In the genomic region with DNA sequence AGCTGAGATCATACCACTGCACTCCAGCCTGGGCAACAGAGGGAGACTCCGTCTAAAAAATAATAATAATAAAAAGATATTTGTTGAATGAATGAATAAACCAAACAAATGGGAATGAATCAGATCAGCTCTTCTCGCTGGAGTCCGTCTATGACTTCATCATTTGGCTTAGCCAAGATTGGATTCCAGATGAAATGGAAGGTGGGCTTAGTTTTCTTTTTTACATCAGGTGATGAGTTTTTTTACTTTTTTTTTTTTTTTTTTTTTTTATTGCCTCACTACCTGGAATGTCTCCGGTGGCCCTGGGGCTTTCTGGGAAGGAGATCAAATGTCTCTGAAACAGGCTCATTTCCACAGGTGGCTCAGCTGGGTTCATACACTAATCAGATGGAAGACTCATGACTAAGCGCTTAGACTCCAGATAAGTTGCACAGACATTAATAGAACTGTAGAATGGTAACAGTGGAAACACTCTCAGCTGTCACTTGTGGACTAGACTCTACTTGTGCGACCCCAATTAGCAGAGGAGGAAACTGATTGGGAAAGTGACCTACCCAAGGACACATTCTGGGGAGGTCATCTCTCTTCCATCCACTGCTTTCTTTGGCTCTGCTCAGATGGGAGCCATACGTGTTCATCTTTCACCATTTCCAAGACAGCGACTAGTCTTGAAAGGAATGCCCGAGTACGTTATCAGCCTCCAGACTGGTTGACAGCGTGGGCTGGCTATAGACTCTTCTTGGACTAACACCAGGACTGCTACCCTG, we compare ENCODE assay signal across 24 cellular contexts. TPM values are rescaled to one million over a fixed set of nuclear protein-coding genes. Genes with fewer than 3 reads are reported as not detected.
A peak's percentile ranks its signal among the peaks of the same experiment; 100 is the strongest.
DNase-seq lines count a peak whose midpoint lies in the region; ATAC-seq, FAIRE-seq and TF ChIP-seq lines count a peak whose summit lies in the region.
"Had no signal": no experiment of that assay in that cellular context is flagged by ENCODE, and none has a peak within 500 bp of the region (broad histone marks: within the 10 kb centered on the region; RNA-seq: fewer than 3 reads in every experiment).

No MANE protein-coding gene starts in this region.

- in situ Hi-C loops in K562 (cut with MboI): no loop called here

- H3K9me1 ChIP-seq in K562 (ENCODE audit: control insufficient read depth, insufficient read depth, low read length) (no peaks in the 10 kb centered on the region), keratinocyte (ENCODE audit: control insufficient read depth, extremely low read depth, insufficient read depth, low read length) (no peaks in the 10 kb centered on the region)

- TF ChIP-seq CTCF in MCF 10A (IDR thresholded peaks at IDR 0.05; ENCODE audit: unreplicated experiment) (no peak), breast epithelium (IDR thresholded peaks at IDR 0.05) (no peak), K562 (IDR thresholded peaks at IDR 0.05 in 2 of 3, conservative IDR thresholded peaks at IDR 0.05 in 1 of 3; ENCODE audit: insufficient read depth in 2 of 3, low read depth in 1 of 3, low read length in 3 of 3) (no peak), keratinocyte (optimal IDR thresholded peaks at IDR 0.05 in 1 of 3, IDR thresholded peaks at IDR 0.05 in 1 of 3, conservative IDR thresholded peaks at IDR 0.05 in 1 of 3; ENCODE audit: extremely low read depth in 1 of 3, insufficient read depth in 2 of 3, low read length in 3 of 3) (no peak), sigmoid colon (IDR thresholded peaks at IDR 0.05) (no peak)

- TF ChIP-seq RAD21 in K562 (CRISPR knock-in tag; conservative IDR thresholded peaks at IDR 0.05 in 1 of 2, IDR thresholded peaks at IDR 0.05 in 1 of 2): no peak

- TF ChIP-seq EP300 in K562 (IDR thresholded peaks at IDR 0.05; ENCODE audit: low read length): no peak
- TF ChIP-seq EP300 in sigmoid colon (IDR thresholded peaks at IDR 0.05): no peak

- no peaks in the 10 kb centered on the region for H3K9me3 ChIP-seq in breast epithelium
- H3K9me3 ChIP-seq in K562 (replicated peaks; ENCODE audit: control insufficient read depth, insufficient read depth, low read depth, low read length): no peaks in the 10 kb centered on the region
- H3K9me3 ChIP-seq in keratinocyte (ENCODE audit: control insufficient read depth, low read depth, low read length): no peaks in the 10 kb centered on the region
- H3K9me3 ChIP-seq in sigmoid colon: no peaks in the 10 kb centered on the region
- H3K9me3 ChIP-seq: BLaER1 treated with 17β-estradiol and CSF1 and Interleukin-3, amounts not matched to agents 10 nM and 100 nM; esophagus muscularis mucosa; neutrophil had no signal

- H4K20me1 ChIP-seq in K562 (replicated peaks; ENCODE audit: control insufficient read depth, insufficient read depth, low read length) (no peaks in the 10 kb centered on the region; the same call in 1 of the 2 replicates), keratinocyte (ENCODE audit: control insufficient read depth, extremely low read depth, insufficient read depth, low read length) (no peaks in the 10 kb centered on the region)
- H4K20me1 ChIP-seq: BLaER1 treated with 17β-estradiol and CSF1 and Interleukin-3, amounts not matched to agents 10 nM and 100 nM had no signal

- intact Hi-C loops in MCF 10A (cut with micrococcal nuclease): no loop called here
- intact Hi-C loops in breast epithelium (cut with DNase I; ENCODE audit: low total_unique reads): no loop called here
- intact Hi-C loops in K562 (cut with micrococcal nuclease): no loop called here
- intact Hi-C loops in activated CD4-positive, alpha-beta T cell treated with anti-CD3 and anti-CD28 coated beads, Interleukin-2, amount 10 ng/mL, durations not matched to agents 24 days and 14 days (cut with micrococcal nuclease): no loop called here
- intact Hi-C loops in sigmoid colon (cut with DNase I): no loop called here

- H3K4me1 ChIP-seq in breast epithelium (no peaks in the 10 kb centered on the region), K562 (replicated peaks in 1 of 2; ENCODE audit: control insufficient read depth in 2 of 2, insufficient read depth in 2 of 2, low read length in 2 of 2) (peaks cover 0 to 24% of the 10 kb centered on the region in 2 experiments; a peak in 3 of 5 replicates), keratinocyte (ENCODE audit: control insufficient read depth, extremely low read depth, insufficient read depth, low read length) (peaks cover 28% of the 10 kb centered on the region), sigmoid colon (no peaks in the 10 kb centered on the region)
- H3K4me1 ChIP-seq: esophagus muscularis mucosa had no signal

- no peaks in the 10 kb centered on the region for H3K27me3 Mint-ChIP-seq in MCF 10A (ENCODE audit: insufficient read depth, unreplicated experiment)
- H3K27me3 Mint-ChIP-seq in activated CD4-positive, alpha-beta T cell treated with anti-CD3 and anti-CD28 coated beads, Interleukin-2, amount 10 ng/mL, durations not matched to agents 24 days and 14 days: peaks cover 3% of the 10 kb centered on the region
- H3K27me3 Mint-ChIP-seq: type B pancreatic cell had no signal

- dilution Hi-C loops in keratinocyte (cut with MboI; ENCODE audit: extremely low pct_ligation_motif_present, low sequenced_read_pairs): no loop called here

- no peaks in the 10 kb centered on the region for H3K36me3 Mint-ChIP-seq in MCF 10A (ENCODE audit: insufficient read depth, unreplicated experiment)
- no peaks in the 10 kb centered on the region for H3K36me3 Mint-ChIP-seq in activated CD4-positive, alpha-beta T cell treated with anti-CD3 and anti-CD28 coated beads, Interleukin-2, amount 10 ng/mL, durations not matched to agents 24 days and 14 days (ENCODE audit: low read depth)
- H3K36me3 Mint-ChIP-seq: activated CD8-positive, alpha-beta memory T cell treated with anti-CD3 and anti-CD28 coated beads, Interleukin-2, amount 10 ng/mL, durations not matched to agents 7 days and 5 days; type B pancreatic cell had no signal

- H2AFZ ChIP-seq in K562 (ENCODE audit: low read depth, low read length) (peak overlapping the region; percentile 51), keratinocyte (ENCODE audit: control insufficient read depth, low read length) (no peak overlapping the region)

- no peak overlapping the region for H3K4me3 Mint-ChIP-seq in MCF 10A (ENCODE audit: unreplicated experiment)
- no peak overlapping the region for H3K4me3 Mint-ChIP-seq in activated CD4-positive, alpha-beta T cell treated with anti-CD3 and anti-CD28 coated beads, Interleukin-2, amount 10 ng/mL, durations not matched to agents 24 days and 14 days
- H3K4me3 Mint-ChIP-seq: activated CD8-positive, alpha-beta memory T cell treated with anti-CD3 and anti-CD28 coated beads, Interleukin-2, amount 10 ng/mL, durations not matched to agents 7 days and 5 days; activated naive CD8-positive, alpha-beta T cell treated with anti-CD3 and anti-CD28 coated beads, Interleukin-2, amount 50 U/mL, for 24 hours; type B pancreatic cell had no signal

- no peaks in the 10 kb centered on the region for H3K9me3 Mint-ChIP-seq in MCF 10A (ENCODE audit: unreplicated experiment)
- no peaks in the 10 kb centered on the region for H3K9me3 Mint-ChIP-seq in activated CD4-positive, alpha-beta T cell treated with anti-CD3 and anti-CD28 coated beads, Interleukin-2, amount 10 ng/mL, durations not matched to agents 24 days and 14 days
- H3K9me3 Mint-ChIP-seq: activated naive CD8-positive, alpha-beta T cell treated with anti-CD3 and anti-CD28 coated beads, Interleukin-2, amount 50 U/mL, for 24 hours had no signal

- CTCF ChIA-PET in MCF 10A (lab: Yijun Ruan, JAX): interaction anchor here (0.6 to 2.6 kb wide), 2 partner anchors 16 to 174 kb away, joined by 6 to 17 read pairs; no protein-coding TSS in a partner anchor
- CTCF ChIA-PET in K562 (lab: Yijun Ruan, JAX; ENCODE audit: low intra/inter-chr PET ratio): no interaction called here

- H3K27ac ChIP-seq in breast epithelium (no peak overlapping the region), K562 (ENCODE audit: extremely low read depth, low read depth, low read length) (peak overlapping the region; percentile 27; the same call in 2 of the 3 replicates), keratinocyte (ENCODE audit: control insufficient read depth, insufficient read depth, low read length) (peak overlapping the region; percentile 35), sigmoid colon (no peak overlapping the region)
- H3K27ac ChIP-seq: BLaER1 treated with 17β-estradiol and CSF1 and Interleukin-3, amounts not matched to agents 10 nM and 100 nM; dorsolateral prefrontal cortex; esophagus muscularis mucosa; HL-60; neutrophil had no signal

- peak; percentile 23 for DNase-seq in MCF 10A (ENCODE audit: unreplicated experiment)
- DNase-seq in breast epithelium (ENCODE audit: low spot score in 2 of 2): no peak
- peak in 3 of 4 experiments; percentile 15 to 60 (median 39) for DNase-seq in K562 (ENCODE audit: extremely low read depth in 1 of 4, low spot score in 3 of 4)
- DNase-seq in keratinocyte (ENCODE audit: low read depth, low spot score): no peak
- no peak for DNase-seq in HK-2 (ENCODE audit: unreplicated experiment)
- DNase-seq in activated CD4-positive, alpha-beta T cell treated with anti-CD3 and anti-CD28 coated beads, Interleukin-2, amount 10 ng/mL, durations not matched to agents 24 days and 14 days: no peak
- no peak for DNase-seq in sigmoid colon
- DNase-seq in COLO829 (ENCODE audit: low spot score): no peak
- DNase-seq: activated CD4-positive, alpha-beta T cell treated with anti-CD3 and anti-CD28 coated beads for 4 hours; activated CD8-positive, alpha-beta memory T cell treated with anti-CD3 and anti-CD28 coated beads, Interleukin-2, amount 10 ng/mL, durations not matched to agents 7 days and 5 days; activated naive CD8-positive, alpha-beta T cell treated with anti-CD3 and anti-CD28 coated beads, Interleukin-2, amount 50 U/mL, for 24 hours; caudate nucleus; dorsolateral prefrontal cortex; glutamatergic neuron; H7; NCI-H1930; stimulated activated naive CD4-positive, alpha-beta T cell treated with Interleukin-2 at 50 U/mL for 16 hours had no signal

- 5% methylated on average over 10 of the region's 11 CpGs for WGBS in K562 (ENCODE audit: insufficient coverage, low coverage, missing lambda C conversion rate)
- 92% methylated on average over 11 of the region's 11 CpGs for WGBS in sigmoid colon, 2 donors

- TF ChIP-seq POLR2A in breast epithelium (IDR thresholded peaks at IDR 0.05): no peak
- no peak for TF ChIP-seq POLR2A in K562 (conservative IDR thresholded peaks at IDR 0.05)
- no peak for TF ChIP-seq POLR2A in sigmoid colon (IDR thresholded peaks at IDR 0.05)

- H3K9ac ChIP-seq in K562 (ENCODE audit: insufficient read depth in 1 of 2, low read depth in 2 of 2, low read length in 2 of 2) (peak overlapping the region in 1 of 2 experiments; percentile 4; a peak in 1 of 4 replicates), keratinocyte (ENCODE audit: control insufficient read depth, extremely low read depth, insufficient read depth, low read length) (no peak overlapping the region)
- H3K9ac ChIP-seq: BLaER1 treated with 17β-estradiol and CSF1 and Interleukin-3, amounts not matched to agents 10 nM and 100 nM had no signal

- H3K4me3 ChIP-seq in breast epithelium: no peak overlapping the region
- H3K4me3 ChIP-seq in K562: no peak overlapping the region
- no peak overlapping the region for H3K4me3 ChIP-seq in keratinocyte (ENCODE audit: control insufficient read depth in 2 of 3, extremely low read depth in 1 of 3, insufficient read depth in 2 of 3, low read depth in 1 of 3, low read length in 3 of 3)
- no peak overlapping the region for H3K4me3 ChIP-seq in sigmoid colon
- H3K4me3 ChIP-seq: BLaER1 treated with 17β-estradiol and CSF1 and Interleukin-3, amounts not matched to agents 10 nM and 100 nM; dorsolateral prefrontal cortex; esophagus muscularis mucosa; GM12878 had no signal

- no TSS peak for BruUV-seq in MCF 10A (replicated peaks; lab: Mats Ljungman, UMichigan)
- no TSS peak for BruUV-seq in K562 (replicated peaks; lab: Mats Ljungman, UMichigan)

- peaks cover 7% of the 10 kb centered on the region for H3K4me1 Mint-ChIP-seq in MCF 10A (ENCODE audit: insufficient read depth, unreplicated experiment)
- peaks cover 4% of the 10 kb centered on the region for H3K4me1 Mint-ChIP-seq in activated CD4-positive, alpha-beta T cell treated with anti-CD3 and anti-CD28 coated beads, Interleukin-2, amount 10 ng/mL, durations not matched to agents 24 days and 14 days

- H3K36me3 ChIP-seq in breast epithelium (no peaks in the 10 kb centered on the region), K562 (ENCODE audit: control insufficient read depth, insufficient read depth, low read length) (no peaks in the 10 kb centered on the region), keratinocyte (ENCODE audit: control insufficient read depth in 2 of 2, extremely low read depth in 1 of 2, insufficient read depth in 2 of 2, low read length in 2 of 2) (no peaks in the 10 kb centered on the region), sigmoid colon (no peaks in the 10 kb centered on the region)
- H3K36me3 ChIP-seq: BLaER1 treated with 17β-estradiol and CSF1 and Interleukin-3, amounts not matched to agents 10 nM and 100 nM; esophagus muscularis mucosa; neutrophil had no signal

- POLR2A ChIA-PET in MCF 10A (lab: Yijun Ruan, JAX) (no interaction called here), K562 (lab: Yijun Ruan, JAX) (interaction anchor here (0.6 kb wide), 1 partner anchor 25 kb away, joined by 3 read pairs; no protein-coding TSS in a partner anchor)

- no peak overlapping the region for H3K27ac Mint-ChIP-seq in MCF 10A (ENCODE audit: low read depth, unreplicated experiment)
- H3K27ac Mint-ChIP-seq in activated CD4-positive, alpha-beta T cell treated with anti-CD3 and anti-CD28 coated beads, Interleukin-2, amount 10 ng/mL, durations not matched to agents 24 days and 14 days: no peak overlapping the region
- H3K27ac Mint-ChIP-seq: activated CD8-positive, alpha-beta memory T cell treated with anti-CD3 and anti-CD28 coated beads, Interleukin-2, amount 10 ng/mL, durations not matched to agents 7 days and 5 days; activated naive CD8-positive, alpha-beta T cell treated with anti-CD3 and anti-CD28 coated beads, Interleukin-2, amount 50 U/mL, for 24 hours; type B pancreatic cell had no signal

- H3K27me3 ChIP-seq in breast epithelium (no peaks in the 10 kb centered on the region), K562 (ENCODE audit: control insufficient read depth in 2 of 2, insufficient read depth in 2 of 2, low read length in 2 of 2) (no peaks in the 10 kb centered on the region), keratinocyte (ENCODE audit: control insufficient read depth, extremely low read depth, insufficient read depth, low read length) (no peaks in the 10 kb centered on the region), sigmoid colon (no peaks in the 10 kb centered on the region)
- H3K27me3 ChIP-seq: BLaER1 treated with 17β-estradiol and CSF1 and Interleukin-3, amounts not matched to agents 10 nM and 100 nM; dorsolateral prefrontal cortex; esophagus muscularis mucosa; neutrophil had no signal

- H3K4me2 ChIP-seq in K562 (ENCODE audit: insufficient read depth, low read length): peak overlapping the region; percentile 83
- H3K4me2 ChIP-seq in keratinocyte (ENCODE audit: control insufficient read depth, extremely low read depth, insufficient read depth, low read depth, low read length): peak overlapping the region; percentile 18
- H3K4me2 ChIP-seq: BLaER1 treated with 17β-estradiol and CSF1 and Interleukin-3, amounts not matched to agents 10 nM and 100 nM had no signal

- peak; percentile 61 for FAIRE-seq in K562 (lab: Jason Lieb, UNC)
- peak; percentile 67 for FAIRE-seq in keratinocyte (lab: Jason Lieb, UNC)
- FAIRE-seq: A204.1, GM12878 had no signal

- H3K79me2 ChIP-seq in K562 (ENCODE audit: control insufficient read depth, insufficient read depth, low read length) (no peaks in the 10 kb centered on the region), keratinocyte (ENCODE audit: control insufficient read depth, insufficient read depth, low read length) (no peaks in the 10 kb centered on the region)

- peak; percentile 66 for ATAC-seq in K562
- ATAC-seq: activated CD8-positive, alpha-beta memory T cell treated with anti-CD3 and anti-CD28 coated beads, Interleukin-2, amount 10 ng/mL, durations not matched to agents 7 days and 5 days; activated naive CD8-positive, alpha-beta T cell treated with anti-CD3 and anti-CD28 coated beads, Interleukin-2, amount 50 U/mL, for 24 hours; GM12878 had no signal

RNA-seq across cellular contexts. Expression of a gene that starts 20.5 kb away (rescaled TPM):
- 89.4 and 92.0 TPM in 2 replicates for total RNA-seq in MCF 10A (2022)
- 10 to 100 TPM; 63.4 to 97.3 (median 85.5) TPM for total RNA-seq in breast epithelium
- 27.6 and 35.3 TPM in 2 replicates for total RNA-seq in K562 (2011; cell fraction: chromatin; rRNA removed; ENCODE audit: low replicate concordance)
- total RNA-seq in K562 (2011; cell fraction: nucleolus; rRNA removed): 13.7 and 15.8 TPM in 2 replicates
- total RNA-seq in K562 (2011; cell fraction: nucleoplasm; rRNA removed): 26.1 and 42.0 TPM in 2 replicates
- total RNA-seq in K562 (2014; rRNA removed): 17.5 and 19.1 TPM in 2 replicates
- total RNA-seq in K562 (2014; rRNA removed; fragmentation: Illumina TruSeq; extraction: Trizol): 13.4 and 14.3 TPM in 2 replicates
- total RNA-seq in K562 (2015; rRNA removed; fragmentation: Illumina TruSeq; extraction: Trizol): 13.6 and 13.9 TPM in 2 replicates
- 19.5 and 20.8 TPM in 2 replicates for total RNA-seq in K562 (2021)
- 24.8 and 26.2 TPM in 2 replicates for polyA plus RNA-seq in K562 (2011; rRNA removed)
- polyA plus RNA-seq in K562 (2011; cell fraction: cytosol; rRNA removed): 28.2 and 34.2 TPM in 2 replicates
- 38.7 and 42.9 TPM in 2 replicates for polyA plus RNA-seq in K562 (2011; cell fraction: nucleus; rRNA removed)
- 15.4 and 16.5 TPM in 2 replicates for polyA plus RNA-seq in K562 (2012)
- 18.3 and 19.9 TPM in 2 replicates for polyA plus RNA-seq in K562 (2014; fragmentation: Illumina TruSeq; extraction: Trizol)
- 1 to 10 TPM; 5.8 to 8.0 TPM for polyA plus RNA-seq in K562 (2014; fragmentation: Nextera tagmentation; extraction: Ambion mirVana)
- polyA plus RNA-seq in K562 (2014; rRNA removed): 13.9 and 14.2 TPM in 2 replicates
- 41.5 and 46.9 TPM in 2 replicates for polyA minus RNA-seq in K562 (2011; rRNA and poly(A)+ RNA removed)
- polyA minus RNA-seq in K562 (2011; cell fraction: cytosol; rRNA and poly(A)+ RNA removed): 8.9 and 17.0 TPM in 2 replicates
- 24.9 and 34.4 TPM in 2 replicates for polyA minus RNA-seq in K562 (2011; cell fraction: nucleus; rRNA and poly(A)+ RNA removed)
- polyA plus RNA-seq in keratinocyte: 95.9 to 125 TPM (median 118 TPM) in 3 replicates
- 60.1 TPM for polyA plus RNA-seq in keratinocyte (2011; ENCODE audit: low read depth)
- polyA plus RNA-seq in keratinocyte (2011; cell fraction: cytosol; rRNA removed): 84.0 and 94.1 TPM in 2 replicates
- 128 and 130 TPM in 2 replicates for polyA plus RNA-seq in keratinocyte (2011; cell fraction: nucleus; rRNA removed)
- polyA plus RNA-seq in keratinocyte (2012; ENCODE audit: low replicate concordance): 37.4 and 70.8 TPM in 2 replicates
- polyA minus RNA-seq in keratinocyte: 155 to 189 TPM (median 185 TPM) in 3 replicates
- polyA minus RNA-seq in keratinocyte (2011; cell fraction: cytosol; rRNA and poly(A)+ RNA removed): 91.1 TPM
- 99.2 and 183 TPM in 2 replicates for polyA minus RNA-seq in keratinocyte (2011; cell fraction: nucleus; rRNA and poly(A)+ RNA removed)
- total RNA-seq in activated CD4-positive, alpha-beta T cell treated with anti-CD3 and anti-CD28 coated beads, Interleukin-2, amount 10 ng/mL, durations not matched to agents 24 days and 14 days: 3.6 and 3.9 TPM in 2 replicates
- total RNA-seq in sigmoid colon: 100 to 1,000 TPM; 138 to 164 (median 148) TPM
- polyA plus RNA-seq in sigmoid colon: 10 to 100 TPM; 11.6 to 32.4 (median 15.6) TPM

Comparison
In these comparisons a context has a peak if more than half of its experiments do, and no peak if none do; other contexts are left out.
1. DNase-seq: peak in MCF 10A (single experiment) and K562 (3 of 4); none in breast epithelium (0 of 2), keratinocyte (single experiment), HK-2 (single experiment), activated CD4-positive, alpha-beta T cell treated with anti-CD3 and anti-CD28 coated beads, Interleukin-2, amount 10 ng/mL, durations not matched to agents 24 days and 14 days (single experiment), sigmoid colon (single experiment) and COLO829 (single experiment).
2. H3K27ac ChIP-seq: peak in K562 (single experiment) and keratinocyte (single experiment); none in breast epithelium (0 of 2) and sigmoid colon (0 of 4).